ENCODE assay signal across 21 cellular contexts in genomic region chr7:46720761-46721160, GRCh38.
DNase-seq lines count a peak whose midpoint lies in the region; ATAC-seq, FAIRE-seq and TF ChIP-seq lines count a peak whose summit lies in the region.
"Had no signal": no experiment of that assay in that cellular context is flagged by ENCODE, and none has a peak within 500 bp of the region (broad histone marks: within the 10 kb centered on the region; RNA-seq: fewer than 3 reads in every experiment).

No MANE protein-coding gene starts in this region.

- no peak overlapping the region for H4K91ac ChIP-seq in mesenchymal stem cell (ENCODE audit: low read length)

- no peak overlapping the region for H4K8ac ChIP-seq in mesenchymal stem cell (ENCODE audit: low read length)

- no peaks in the 10 kb centered on the region for H3K4me1 Mint-ChIP-seq in type B pancreatic cell (ENCODE audit: unreplicated experiment)
- H3K4me1 Mint-ChIP-seq: B cell; CD4-positive, CD25-positive, alpha-beta regulatory T cell; GM23338; H9 had no signal

- no peaks in the 10 kb centered on the region for H3K27me3 Mint-ChIP-seq in type B pancreatic cell
- H3K27me3 Mint-ChIP-seq: B cell; CD4-positive, CD25-positive, alpha-beta regulatory T cell had no signal

- H3K9me3 ChIP-seq in mesenchymal stem cell (ENCODE audit: control insufficient read depth, low read length): no peaks in the 10 kb centered on the region
- H3K9me3 ChIP-seq: BLaER1, Caco-2 had no signal

- H2BK15ac ChIP-seq in mesenchymal stem cell (ENCODE audit: low read depth, poor library complexity, severe bottlenecking): no peak overlapping the region

- H2BK12ac ChIP-seq in mesenchymal stem cell (ENCODE audit: low read length in 2 of 2): peak overlapping the region in 1 of 2 experiments; percentile 59

- H3K4me2 ChIP-seq in mesenchymal stem cell (ENCODE audit: low read length, poor library complexity, severe bottlenecking): no peak overlapping the region
- H3K4me2 ChIP-seq: BLaER1, GM23338 had no signal

- H2AK5ac ChIP-seq in mesenchymal stem cell (ENCODE audit: low read length, severe bottlenecking): no peak overlapping the region

- H3K23ac ChIP-seq in mesenchymal stem cell (ENCODE audit: low read length in 2 of 2): no peak overlapping the region

- H3K36me3 ChIP-seq in mesenchymal stem cell (ENCODE audit: control insufficient read depth in 1 of 2, insufficient read depth in 2 of 2, low read depth in 1 of 2, low read length in 2 of 2): no peaks in the 10 kb centered on the region
- H3K36me3 ChIP-seq: BLaER1 had no signal

- ATAC-seq in HG03196 (IDR thresholded peaks at IDR 0.05; ENCODE audit: unreplicated experiment): no peak
- ATAC-seq: CD8-positive, alpha-beta T cell; GM12878; GM23338; HCT116 had no signal

- peaks cover 4% of the 10 kb centered on the region for H3K4me1 ChIP-seq in mesenchymal stem cell (ENCODE audit: control insufficient read depth, insufficient read depth, low read depth, low read length)
- H3K4me1 ChIP-seq: BLaER1, Caco-2 had no signal

- no peaks in the 10 kb centered on the region for H3K79me1 ChIP-seq in mesenchymal stem cell (replicated peaks; ENCODE audit: low read length, poor library complexity, severe bottlenecking)

- TF ChIP-seq CTCF in type B pancreatic cell (conservative IDR thresholded peaks at IDR 0.05): no peak

- no peaks in the 10 kb centered on the region for H3K36me3 Mint-ChIP-seq in type B pancreatic cell
- H3K36me3 Mint-ChIP-seq: CD4-positive, CD25-positive, alpha-beta regulatory T cell; CD8-positive, alpha-beta T cell had no signal

- H3K4me3 Mint-ChIP-seq in type B pancreatic cell: no peak overlapping the region
- H3K4me3 Mint-ChIP-seq: B cell; CD4-positive, CD25-positive, alpha-beta regulatory T cell; CD8-positive, alpha-beta T cell; GM23338; H9 had no signal

- no peak overlapping the region for H3K27ac Mint-ChIP-seq in type B pancreatic cell
- H3K27ac Mint-ChIP-seq: B cell; CD4-positive, CD25-positive, alpha-beta regulatory T cell; CD8-positive, alpha-beta T cell; GM23338; H9 had no signal

- no peak overlapping the region for H3K4me3 ChIP-seq in mesenchymal stem cell (ENCODE audit: insufficient read depth in 1 of 2, low read depth in 1 of 2, low read length in 2 of 2)
- H3K4me3 ChIP-seq: BLaER1, GM12878, GM23338 had no signal

- no peak overlapping the region for H2BK120ac ChIP-seq in mesenchymal stem cell (ENCODE audit: low read depth, low read length)

- H2BK5ac ChIP-seq in mesenchymal stem cell (ENCODE audit: low read depth, low read length, poor library complexity, severe bottlenecking): no peak overlapping the region

- H2AFZ ChIP-seq in mesenchymal stem cell (ENCODE audit: low read depth, low read length): no peak overlapping the region
- H2AFZ ChIP-seq: GM23338 had no signal

- peak overlapping the region; percentile 30 for H3K27ac ChIP-seq in mesenchymal stem cell (ENCODE audit: low read length, poor library complexity, severe bottlenecking)
- H3K27ac ChIP-seq: BLaER1, C4-2B had no signal

- no peak overlapping the region for H3K4ac ChIP-seq in mesenchymal stem cell (ENCODE audit: low read depth in 1 of 2, low read length in 2 of 2)

- peak; percentile 91 for FAIRE-seq in RCC 7860 (lab: Jason Lieb, UNC)
- FAIRE-seq: D721Med, GM12878 had no signal

- no peaks in the 10 kb centered on the region for H3K9me3 Mint-ChIP-seq in type B pancreatic cell
- H3K9me3 Mint-ChIP-seq: GM23338, H9 had no signal

- no peak overlapping the region for H3K18ac ChIP-seq in mesenchymal stem cell (ENCODE audit: low read depth in 1 of 2, low read length in 2 of 2)

- DNase-seq in RCC 7860 (ENCODE audit: low spot score): peak; percentile 65
- peak; percentile 86 for DNase-seq in kidney glomerular epithelial cell (lab: John Stamatoyannopoulos, UW)
- no peak for DNase-seq in mesenchymal stem cell
- DNase-seq in type B pancreatic cell (ENCODE audit: extremely low spot score, unreplicated experiment): no peak
- DNase-seq in NCI-H2171 treated with DMSO at 0.1 percent for 48 hours (lab: John Stamatoyannopoulos, UW): no peak
- DNase-seq: Caco-2; CD4-positive, CD25-positive, alpha-beta regulatory T cell; CD8-positive, alpha-beta T cell; DMS 273 treated with DMSO at 0.1 percent for 48 hours; DMS79; EL; GDM1; H9 had no signal

- H3K14ac ChIP-seq in mesenchymal stem cell (ENCODE audit: low read length in 2 of 2): no peak overlapping the region

- 89% methylated on average over 2 of the region's 2 CpGs for WGBS in mesenchymal stem cell

- H3K27me3 ChIP-seq in mesenchymal stem cell (ENCODE audit: control insufficient read depth in 1 of 2, insufficient read depth in 1 of 2, low read length in 2 of 2): no peaks in the 10 kb centered on the region
- H3K27me3 ChIP-seq: BLaER1 had no signal

- H3K9ac ChIP-seq in mesenchymal stem cell (ENCODE audit: low read length): no peak overlapping the region
- H3K9ac ChIP-seq: BLaER1 had no signal

Comparison
In these comparisons a context has a peak if more than half of its experiments do, and no peak if none do; other contexts are left out.
1. DNase-seq: peak in RCC 7860 (single experiment) and kidney glomerular epithelial cell (single experiment); none in mesenchymal stem cell (single experiment), type B pancreatic cell (single experiment) and NCI-H2171 treated with DMSO at 0.1 percent for 48 hours (single experiment).